Comparison of ENCODE assay signal across 8 cellular contexts in genomic region chr10:114538544-114538906, GRCh38.
DNase-seq lines count a peak whose midpoint lies in the region; ATAC-seq lines count a peak whose summit lies in the region.

No MANE protein-coding gene starts in this region.

- peak; percentile 39 for ATAC-seq in GM21786 (IDR thresholded peaks at IDR 0.05; ENCODE audit: unreplicated experiment)
- ATAC-seq in HG02610 (IDR thresholded peaks at IDR 0.05; ENCODE audit: unreplicated experiment): no peak
- ATAC-seq in HG03442 (IDR thresholded peaks at IDR 0.05; ENCODE audit: unreplicated experiment): no peak

- DNase-seq in T-helper 2 cell (peak in 4 of 5 experiments; percentile 30 to 74 (median 47)), GF-D8 (lab: John Stamatoyannopoulos, UW) (no peak), midbrain (lab: John Stamatoyannopoulos, UW) (no peak)
- peak; percentile 68 for DNase-seq in central memory CD4-positive, alpha-beta T cell
- DNase-seq in stimulated activated CD4-positive, alpha-beta T cell treated with anti-CD3 and anti-CD28 coated beads, Interleukin-2, amount 100 ng/mL, for 4 hours (ENCODE audit: low read depth): peak; percentile 35

Comparison
In these comparisons a context has a peak if more than half of its experiments do, and no peak if none do; other contexts are left out.
1. DNase-seq: peak in T-helper 2 cell (4 of 5), central memory CD4-positive, alpha-beta T cell (single experiment) and stimulated activated CD4-positive, alpha-beta T cell treated with anti-CD3 and anti-CD28 coated beads, Interleukin-2, amount 100 ng/mL, for 4 hours (single experiment); none in GF-D8 (single experiment) and midbrain (single experiment).